Comparison of ENCODE assay signal across 12 cellular contexts in the genomic region with DNA sequence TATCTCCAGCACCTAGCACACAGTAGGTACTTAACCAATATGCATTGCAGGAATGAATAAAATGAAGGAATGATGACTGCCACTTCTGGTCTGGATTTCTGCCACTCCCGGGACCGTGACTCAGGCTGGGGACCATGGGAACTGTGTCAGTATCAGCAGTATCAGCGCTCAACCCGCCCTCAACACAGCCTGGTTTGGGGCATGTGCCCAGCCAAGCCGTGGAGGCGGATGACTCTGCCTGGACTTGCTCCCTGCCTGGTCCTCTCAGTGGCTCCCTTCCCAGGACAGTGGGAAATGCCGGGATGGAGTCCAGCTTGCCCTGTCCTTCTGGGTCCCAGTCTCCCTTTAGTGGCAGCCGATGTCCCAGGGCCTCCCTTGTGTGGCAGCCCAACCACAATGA. TPM values are rescaled to one million over a fixed set of nuclear protein-coding genes. Genes with fewer than 3 reads are reported as not detected.
A peak's percentile ranks its signal among the peaks of the same experiment; 100 is the strongest.
DNase-seq lines count a peak whose midpoint lies in the region; ATAC-seq lines count a peak whose summit lies in the region.
"Had no signal": no experiment of that assay in that cellular context is flagged by ENCODE, and none has a peak within 500 bp of the region (broad histone marks: within the 10 kb centered on the region; RNA-seq: fewer than 3 reads in every experiment).

No MANE protein-coding gene starts in this region.

- no peaks in the 10 kb centered on the region for H3K36me3 ChIP-seq in aorta (ENCODE audit: control insufficient read depth in 1 of 2, insufficient read depth in 2 of 2, low read length in 1 of 2)

- H3K27me3 ChIP-seq in aorta (ENCODE audit: control insufficient read depth in 1 of 2, insufficient read depth in 2 of 2, low read length in 1 of 2), result no peaks in the 10 kb centered on the region

- DNase-seq in HT1080 (ENCODE audit: low read depth), result peak; percentile 70
- peak; percentile 5 for DNase-seq in iris pigment epithelial cell (ENCODE audit: low read depth)
- DNase-seq in aorta, result peak; percentile 87 to 89
- no peak for DNase-seq in activated CD4-positive, alpha-beta T cell treated with anti-CD3 and anti-CD28 coated beads for 36 hours
- DNase-seq in AML-193 (lab: John Stamatoyannopoulos, UW), result no peak
- DNase-seq: activated T-cell treated with anti-CD3 and anti-CD28 coated beads, Interleukin-2, amount 50 U/mL, for 72 hours; central memory CD4-positive, alpha-beta T cell; DMS153 had no signal

- H3K9me3 ChIP-seq in aorta (ENCODE audit: control insufficient read depth, low read length), result no peaks in the 10 kb centered on the region

- WGBS in aorta, 2 donors, result 9 to 13% methylated on average over 8 of the region's 8 CpGs

- H3K27ac ChIP-seq in cingulate gyrus (ENCODE audit: low read depth, low read length), result peak overlapping the region; percentile 26
- no peak overlapping the region for H3K27ac ChIP-seq in aorta (ENCODE audit: low read depth in 1 of 2, low read length in 2 of 2)

- no peak overlapping the region for H3K27ac Mint-ChIP-seq in activated CD4-positive, alpha-beta T cell treated with anti-CD3 and anti-CD28 coated beads for 36 hours
- H3K27ac Mint-ChIP-seq: activated T-cell treated with anti-CD3 and anti-CD28 coated beads, Interleukin-2, amount 50 U/mL, for 72 hours had no signal

- intact Hi-C loops in aorta (cut with DNase I), result no loop called here
- intact Hi-C loops in activated CD4-positive, alpha-beta T cell treated with anti-CD3 and anti-CD28 coated beads for 36 hours (cut with DNase I, micrococcal nuclease), result no loop called here

- no peaks in the 10 kb centered on the region for H3K4me1 Mint-ChIP-seq in activated CD4-positive, alpha-beta T cell treated with anti-CD3 and anti-CD28 coated beads for 36 hours

- no peak overlapping the region for H3K4me3 ChIP-seq in aorta (ENCODE audit: low read length in 2 of 2)

- H3K9me3 Mint-ChIP-seq in activated CD4-positive, alpha-beta T cell treated with anti-CD3 and anti-CD28 coated beads for 36 hours (ENCODE audit: low read depth), result no peaks in the 10 kb centered on the region
- H3K9me3 Mint-ChIP-seq: activated T-cell treated with anti-CD3 and anti-CD28 coated beads, Interleukin-2, amount 50 U/mL, for 72 hours had no signal

- CTCF ChIA-PET in activated CD4-positive, alpha-beta T cell treated with anti-CD3 and anti-CD28 coated beads for 36 hours (lab: Charles Lee), result interaction anchor here (4.5 kb wide), 1 partner anchor 8 kb away, joined by 28 read pairs; no protein-coding TSS in a partner anchor

- POLR2A ChIA-PET in activated CD4-positive, alpha-beta T cell treated with anti-CD3 and anti-CD28 coated beads for 36 hours (lab: Charles Lee), result no interaction called here

- H3K27me3 Mint-ChIP-seq in activated CD4-positive, alpha-beta T cell treated with anti-CD3 and anti-CD28 coated beads for 36 hours, result peaks cover 7% of the 10 kb centered on the region

- ATAC-seq in aorta (ENCODE audit: low FRiP score) (peak; percentile 77), HG03521 (IDR thresholded peaks at IDR 0.05; ENCODE audit: unreplicated experiment) (no peak)
- no peak for ATAC-seq in activated CD4-positive, alpha-beta T cell treated with anti-CD3 and anti-CD28 coated beads for 36 hours
- ATAC-seq: activated T-cell treated with anti-CD3 and anti-CD28 coated beads, Interleukin-2, amount 50 U/mL, for 72 hours; Panc1 had no signal

- H3K4me1 ChIP-seq in aorta (ENCODE audit: control insufficient read depth in 1 of 2, insufficient read depth in 2 of 2, low read length in 2 of 2), result no peaks in the 10 kb centered on the region

- no peaks in the 10 kb centered on the region for H3K36me3 Mint-ChIP-seq in activated CD4-positive, alpha-beta T cell treated with anti-CD3 and anti-CD28 coated beads for 36 hours (ENCODE audit: low read depth)

- H3K4me3 Mint-ChIP-seq in activated CD4-positive, alpha-beta T cell treated with anti-CD3 and anti-CD28 coated beads for 36 hours, result no peak overlapping the region
- H3K4me3 Mint-ChIP-seq: activated T-cell treated with anti-CD3 and anti-CD28 coated beads, Interleukin-2, amount 50 U/mL, for 72 hours had no signal

RNA-seq across cellular contexts. Expression of gene SRCIN1, which starts 55.1 kb away (rescaled TPM):
- total RNA-seq in HT1080 (2014; rRNA removed; shearing (Covaris generic)), result 0.08 TPM in 1 of 2 replicates, not detected in the other
- polyA plus RNA-seq in HT1080 (2015; cell fraction: cytosol; rRNA removed), result 0.06 and 0.21 TPM in 2 replicates
- polyA plus RNA-seq in HT1080 (2015; cell fraction: nucleus; rRNA removed), result 0.38 and 1.5 TPM in 2 replicates
- total RNA-seq in aorta, result under 1 TPM; 0.84 to 0.99 TPM
- under 1 TPM; 0.38 to 0.41 TPM for polyA plus RNA-seq in aorta
- total RNA-seq in activated CD4-positive, alpha-beta T cell treated with anti-CD3 and anti-CD28 coated beads for 36 hours, result under 1 TPM; 0.72 to 0.73 TPM
- total RNA-seq: glomerular endothelial cell had no signal

Comparison
In these comparisons a context has a peak if more than half of its experiments do, and no peak if none do; other contexts are left out.
1. DNase-seq: peak in HT1080 (single experiment), iris pigment epithelial cell (single experiment) and aorta (2 of 2); none in activated CD4-positive, alpha-beta T cell treated with anti-CD3 and anti-CD28 coated beads for 36 hours (single experiment) and AML-193 (0 of 2).